In genomic region chr17:37346879-37347402, GRCh38 we compare ENCODE assay signal across 4 cellular contexts. TPM values are rescaled to one million over a fixed set of nuclear protein-coding genes. Genes with fewer than 3 reads are reported as not detected.
"Had no signal": no experiment of that assay in that cellular context is flagged by ENCODE, and none has a peak within 500 bp of the region (broad histone marks: within the 10 kb centered on the region; RNA-seq: fewer than 3 reads in every experiment).

No MANE protein-coding gene starts in this region.

RNA-seq across cellular contexts. Expression of gene C17orf78, which starts 28.8 kb away (rescaled TPM):
- total RNA-seq: H4, H7, HT-29 had no signal
- polyA plus RNA-seq: IgD-negative memory B cell had no signal
